In genomic region chr12:111352300-111352993, GRCh38 we compare ENCODE assay signal across 23 cellular contexts.
"Had no signal": no experiment of that assay in that cellular context is flagged by ENCODE, and none has a peak within 500 bp of the region (broad histone marks: within the 10 kb centered on the region; RNA-seq: fewer than 3 reads in every experiment).

No MANE protein-coding gene starts in this region.

- H2AFZ ChIP-seq: PC-9 had no signal

- H3K4me2 ChIP-seq: KMS-11, PC-9, SK-N-SH had no signal

- H3K27ac ChIP-seq: brain microvascular endothelial cell, KMS-11, PC-9, RWPE1 had no signal

- H3K36me3 ChIP-seq: brain microvascular endothelial cell had no signal

- DNase-seq: activated CD4-positive, alpha-beta T cell treated with anti-CD3 and anti-CD28 coated beads, Interleukin-2, amount 10 ng/mL, durations not matched to agents 24 days and 14 days; activated CD4-positive, alpha-beta T cell treated with anti-CD3 and anti-CD28 coated beads, Interleukin-2, amount 50 U/mL, for 4 hours; activated CD8-positive, alpha-beta T cell treated with anti-CD3 and anti-CD28 coated beads for 36 hours; activated gamma-delta T cell; activated naive CD4-positive, alpha-beta T cell treated with Interleukin-2 at 50 U/mL for 16 hours; activated T-cell treated with anti-CD3 and anti-CD28 coated beads, Interleukin-2, amount 50 U/mL, for 1 hour; amniotic stem cell; aorta; brain microvascular endothelial cell; central memory CD4-positive, alpha-beta T cell; MM.1S; MV-4-11; NCI-H1092; NCI-H1436 treated with DMSO at 0.1 percent for 48 hours; NCI-H1694 treated with DMSO at 0.1 percent for 48 hours; NCI-H2029; NCI-H345; NCI-H524 treated with DMSO at 0.1 percent for 48 hours; PC-9; SK-N-SH had no signal

- H3K27me3 ChIP-seq: brain microvascular endothelial cell had no signal

- H3K9ac ChIP-seq: KMS-11, SK-N-SH had no signal

- ATAC-seq: activated CD8-positive, alpha-beta T cell treated with anti-CD3 and anti-CD28 coated beads for 36 hours; Right ventricle myocardium inferior had no signal

- H3K4me3 ChIP-seq: PC-9 had no signal

- H3K9me3 ChIP-seq: SK-N-SH had no signal
